Comparison of ENCODE assay signal across 8 cellular contexts in the genomic region with DNA sequence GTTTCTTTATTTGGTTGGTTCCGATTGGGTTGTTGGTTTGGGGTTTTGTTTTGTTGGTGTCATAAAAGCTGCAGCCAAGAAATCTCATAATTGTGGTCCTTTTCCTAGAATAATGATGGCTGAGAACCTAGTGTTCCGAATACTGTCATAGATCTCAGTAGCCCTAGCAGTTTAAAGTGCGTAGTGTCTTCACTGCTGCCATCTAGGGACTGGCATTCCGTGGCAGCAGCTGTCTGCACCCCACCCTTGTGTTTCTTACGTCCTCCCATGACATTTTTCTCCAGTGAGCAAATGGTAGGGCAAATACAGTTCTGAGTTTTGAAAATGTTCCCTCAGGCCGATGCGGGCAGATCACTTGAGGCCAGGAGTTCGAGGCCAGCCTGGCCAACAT. TPM values are rescaled to one million over a fixed set of nuclear protein-coding genes. Genes with fewer than 3 reads are reported as not detected.
DNase-seq lines count a peak whose midpoint lies in the region; ATAC-seq and TF ChIP-seq lines count a peak whose summit lies in the region.
"Not testable (repeated sequence)": the region's sequence is repeated elsewhere in the genome, so short reads cannot be mapped to it uniquely, and the experiment has no call there.

No MANE protein-coding gene starts in this region.

- H3K36me3 Mint-ChIP-seq in stimulated activated naive B cell treated with anti-CD40 and anti-IgM and Interleukin-4, amounts not matched to agents 10 μg/mL and 1 μg/mL and 100 μg/mL, for 72 hours, result peaks cover 11 to 20% of the 10 kb centered on the region in 2 donors

- H3K9me3 Mint-ChIP-seq in stimulated activated naive B cell treated with anti-CD40 and anti-IgM and Interleukin-4, amounts not matched to agents 10 μg/mL and 1 μg/mL and 100 μg/mL, for 72 hours, result not testable (repeated sequence)

- H3K9me2 ChIP-seq in Loucy (replicated peaks; ENCODE audit: low read depth, low read length), result not testable (repeated sequence)

- peak overlapping the region; percentile 97 for H3K27ac ChIP-seq in muscle layer of colon (ENCODE audit: low read depth, low read length)

- not testable (repeated sequence) for H4K20me1 ChIP-seq in Loucy (ENCODE audit: insufficient read depth, low read length, poor library complexity, severe bottlenecking)

- peak overlapping the region; percentile 77 for H3K9ac ChIP-seq in Loucy (ENCODE audit: low read depth, low read length, poor library complexity, severe bottlenecking)
- peak overlapping the region; percentile 82 for H3K9ac ChIP-seq in muscle layer of colon (ENCODE audit: low read length)

- H3K36me3 ChIP-seq in Loucy (ENCODE audit: insufficient read depth, low read length) (peaks cover 13% of the 10 kb centered on the region; the same call in 1 of the 2 replicates), muscle layer of colon (ENCODE audit: insufficient read depth, low read length) (peaks cover 17% of the 10 kb centered on the region)

- peaks cover 39% of the 10 kb centered on the region for H3K79me2 ChIP-seq in Loucy (ENCODE audit: insufficient read depth, low read length)

- H3K4me1 Mint-ChIP-seq in stimulated activated naive B cell treated with anti-CD40 and anti-IgM and Interleukin-4, amounts not matched to agents 10 μg/mL and 1 μg/mL and 100 μg/mL, for 72 hours, result peaks cover 12% of the 10 kb centered on the region in 2 donors

- H2AFZ ChIP-seq in Loucy (ENCODE audit: low read length), result peak overlapping the region; percentile 95

- H3F3A ChIP-seq in Loucy (ENCODE audit: low read depth), result not testable (repeated sequence)

- H3K27me3 ChIP-seq in Loucy (ENCODE audit: insufficient read depth, low read length, poor library complexity, severe bottlenecking); muscle layer of colon (ENCODE audit: control insufficient read depth in 1 of 2, insufficient read depth in 2 of 2, low read length in 2 of 2): not testable (repeated sequence)

- H3K4me3 Mint-ChIP-seq in stimulated activated naive B cell treated with anti-CD40 and anti-IgM and Interleukin-4, amounts not matched to agents 10 μg/mL and 1 μg/mL and 100 μg/mL, for 72 hours, result peak overlapping the region; percentile 87 to 94

- ATAC-seq in GM21825 (IDR thresholded peaks at IDR 0.05; ENCODE audit: unreplicated experiment), result peak; percentile 30
- ATAC-seq in stimulated activated naive B cell treated with anti-CD40 and anti-IgM and Interleukin-4, amounts not matched to agents 10 μg/mL and 1 μg/mL and 100 μg/mL, for 72 hours (replicated peaks), result peak; percentile 58 to 59

- H3K4me1 ChIP-seq in Loucy (ENCODE audit: insufficient read depth, low read length, poor library complexity, severe bottlenecking), result not testable (repeated sequence)
- peaks cover 16% of the 10 kb centered on the region for H3K4me1 ChIP-seq in muscle layer of colon (ENCODE audit: insufficient read depth, low read length)

- peak overlapping the region; percentile 76 for H3K4me2 ChIP-seq in Loucy (ENCODE audit: low read depth, low read length, poor library complexity, severe bottlenecking)

- peak overlapping the region; percentile 98 for H3K27ac Mint-ChIP-seq in stimulated activated naive B cell treated with anti-CD40 and anti-IgM and Interleukin-4, amounts not matched to agents 10 μg/mL and 1 μg/mL and 100 μg/mL, for 72 hours

- H3K4me3 ChIP-seq in Loucy (ENCODE audit: low read length, poor library complexity, severe bottlenecking), result peak overlapping the region; percentile 91
- peak overlapping the region; percentile 71 to 77 for H3K4me3 ChIP-seq in muscle layer of colon (ENCODE audit: low read depth in 1 of 2, low read length in 2 of 2)

- peak; percentile 46; the same call in 1 of the 2 replicates for TF ChIP-seq CTCF in Loucy (conservative IDR thresholded peaks at IDR 0.05; ENCODE audit: low read length)

- H3K9me3 ChIP-seq in Loucy (ENCODE audit: insufficient read depth, low read depth, low read length); muscle layer of colon (ENCODE audit: low read length): not testable (repeated sequence)

- DNase-seq in DMS79 (lab: John Stamatoyannopoulos, UW), result peak; percentile 4
- DNase-seq in SK-N-DZ (ENCODE audit: low spot score), result peak; percentile 58
- DNase-seq in activated gamma-delta T cell treated with anti-CD3 and anti-CD28 coated beads, Interleukin-2, amount 50 U/mL, for 16 hours (ENCODE audit: low read depth), result peak; percentile 14
- peak; percentile 88 for DNase-seq in fibroblast of peridontal ligament (ENCODE audit: extremely low read depth)
- peak; percentile 43 for DNase-seq in stimulated activated naive B cell treated with anti-CD40 and anti-IgM and Interleukin-4, amounts not matched to agents 10 μg/mL and 1 μg/mL and 100 μg/mL, for 72 hours

- H3K27me3 Mint-ChIP-seq in stimulated activated naive B cell treated with anti-CD40 and anti-IgM and Interleukin-4, amounts not matched to agents 10 μg/mL and 1 μg/mL and 100 μg/mL, for 72 hours, result not testable (repeated sequence)

RNA-seq across cellular contexts. Expression of gene TYW1B, which starts 2.0 kb away (rescaled TPM):
- polyA plus RNA-seq in SK-N-DZ (2014; cell fraction: cytosol; rRNA removed), result 1.2 and 1.9 TPM in 2 replicates
- 2.3 and 3.1 TPM in 2 replicates for polyA plus RNA-seq in SK-N-DZ (2014; cell fraction: nucleus; rRNA removed)

Comparison
In these comparisons a context has a peak if more than half of its experiments do, and no peak if none do; other contexts are left out.
1. Peak in every context shown above with its lines: DNase-seq, ATAC-seq, H3K4me3 ChIP-seq and H3K27ac ChIP-seq.
2. DNase-seq: peak in every context shown above with its lines; median percentile 88 in fibroblast of peridontal ligament; 58 in SK-N-DZ; 43 in stimulated activated naive B cell treated with anti-CD40 and anti-IgM and Interleukin-4, amounts not matched to agents 10 μg/mL and 1 μg/mL and 100 μg/mL, for 72 hours; 14 in activated gamma-delta T cell treated with anti-CD3 and anti-CD28 coated beads, Interleukin-2, amount 50 U/mL, for 16 hours; 4 in DMS79.